Comparison of ENCODE assay signal across 18 cellular contexts in the genomic region with DNA sequence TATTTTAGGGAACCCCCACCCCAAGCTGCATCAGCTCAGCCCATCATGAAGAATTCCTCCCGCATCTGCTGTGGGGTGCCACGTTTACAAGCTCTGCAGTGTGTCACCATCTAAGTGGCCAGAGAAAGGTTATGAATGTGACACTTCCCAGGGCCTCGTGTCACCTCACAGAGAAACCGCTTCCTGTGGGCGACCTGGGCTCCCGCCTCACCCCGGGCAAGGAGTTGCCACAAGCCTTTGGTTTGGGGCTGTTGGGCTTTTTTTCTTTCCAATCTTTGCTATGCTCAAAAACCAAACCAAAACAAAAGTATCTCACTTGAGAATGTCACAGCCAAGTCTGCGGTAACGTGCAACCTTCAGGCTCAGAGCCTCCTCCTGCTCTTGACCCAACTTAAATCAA.
DNase-seq lines count a peak whose midpoint lies in the region; ATAC-seq and TF ChIP-seq lines count a peak whose summit lies in the region.
"Had no signal": no experiment of that assay in that cellular context is flagged by ENCODE, and none has a peak within 500 bp of the region (broad histone marks: within the 10 kb centered on the region; RNA-seq: fewer than 3 reads in every experiment).

No MANE protein-coding gene starts in this region.

- DNase-seq in NK-92 treated with Interleukin-12 subunit alpha and Interleukin-12 subunit beta, amount 100 ng/mL, for 24 hours (lab: John Stamatoyannopoulos, UW), result peak; percentile 85
- DNase-seq in NK-92 (lab: John Stamatoyannopoulos, UW; ENCODE audit: unreplicated experiment) (no peak), breast epithelium (ENCODE audit: low spot score in 2 of 2) (no peak), amniotic stem cell (lab: John Stamatoyannopoulos, UW) (no peak), gastrocnemius medialis (no peak)
- DNase-seq in stimulated activated CD4-positive, alpha-beta T cell treated with anti-CD3 and anti-CD28 coated beads, Interleukin-1b, Interleukin-23, amount 100 ng/mL, for 48 hours, result peak; percentile 30
- DNase-seq in stimulated activated CD4-positive, alpha-beta T cell treated with anti-CD3 and anti-CD28 coated beads, Interleukin-2, amount 100 ng/mL, for 48 hours, result no peak
- no peak for DNase-seq in naive thymus-derived CD4-positive, alpha-beta T cell
- DNase-seq: Calu3, GOT3, heart right ventricle, MG63, NCI-H1694 treated with DMSO at 0.1 percent for 48 hours, NCI-H345, occipital lobe had no signal

- CTCF ChIA-PET in naive thymus-derived CD4-positive, alpha-beta T cell (lab: Charles Lee), result no interaction called here

- H3K4me3 ChIP-seq in naive thymus-derived CD4-positive, alpha-beta T cell (ENCODE audit: low read length), result no peak overlapping the region
- H3K4me3 ChIP-seq in breast epithelium (no peak overlapping the region), gastrocnemius medialis (no peak overlapping the region)
- H3K4me3 ChIP-seq: heart right ventricle, MG63, right atrium auricular region had no signal

- no peak overlapping the region for H3K27ac Mint-ChIP-seq in naive thymus-derived CD4-positive, alpha-beta T cell

- peak; percentile 31 for ATAC-seq in naive thymus-derived CD4-positive, alpha-beta T cell
- no peak for ATAC-seq in gastrocnemius medialis
- ATAC-seq: heart right ventricle, HepG2 had no signal

- H3K4me3 Mint-ChIP-seq in naive thymus-derived CD4-positive, alpha-beta T cell, result peak overlapping the region in 2 of 10 donors; percentile 42 to 50

- H3K27me3 ChIP-seq in naive thymus-derived CD4-positive, alpha-beta T cell (ENCODE audit: control insufficient read depth in 2 of 2, insufficient read depth in 2 of 2, low read length in 2 of 2), result no peaks in the 10 kb centered on the region
- peaks cover 0 to 43% of the 10 kb centered on the region in 2 donors for H3K27me3 ChIP-seq in breast epithelium
- H3K27me3 ChIP-seq in gastrocnemius medialis, result peaks cover 0 to 34% (median 6%) of the 10 kb centered on the region in 3 donors
- H3K27me3 ChIP-seq: heart right ventricle, MG63, right atrium auricular region had no signal

- no peaks in the 10 kb centered on the region for H3K36me3 ChIP-seq in naive thymus-derived CD4-positive, alpha-beta T cell (ENCODE audit: control insufficient read depth in 2 of 3, insufficient read depth in 3 of 3, low read length in 3 of 3)
- H3K36me3 ChIP-seq in breast epithelium (no peaks in the 10 kb centered on the region), gastrocnemius medialis (no peaks in the 10 kb centered on the region)
- H3K36me3 ChIP-seq: heart right ventricle, MG63, right atrium auricular region had no signal

- TF ChIP-seq CTCF in breast epithelium (IDR thresholded peaks at IDR 0.05) (no peak), gastrocnemius medialis (IDR thresholded peaks at IDR 0.05 in 4 of 5, conservative IDR thresholded peaks at IDR 0.05 in 1 of 5) (no peak)

- intact Hi-C loops in naive thymus-derived CD4-positive, alpha-beta T cell (cut with micrococcal nuclease), result no loop called here
- intact Hi-C loops in breast epithelium (cut with DNase I; ENCODE audit: low total_unique reads), result no loop called here
- intact Hi-C loops in gastrocnemius medialis (cut with DNase I; ENCODE audit: low total_unique reads), result no loop called here

- H3K9me3 ChIP-seq in naive thymus-derived CD4-positive, alpha-beta T cell (ENCODE audit: control insufficient read depth in 2 of 3, low read length in 3 of 3), result no peaks in the 10 kb centered on the region
- no peaks in the 10 kb centered on the region for H3K9me3 ChIP-seq in breast epithelium
- no peaks in the 10 kb centered on the region for H3K9me3 ChIP-seq in gastrocnemius medialis
- H3K9me3 ChIP-seq: heart right ventricle, MG63, right atrium auricular region had no signal

- peaks cover 0 to 25% (median 12%) of the 10 kb centered on the region in 5 donors for H3K27me3 Mint-ChIP-seq in naive thymus-derived CD4-positive, alpha-beta T cell

- no peak for TF ChIP-seq POLR2A in breast epithelium (IDR thresholded peaks at IDR 0.05)
- TF ChIP-seq POLR2A in gastrocnemius medialis (IDR thresholded peaks at IDR 0.05), result no peak

- H3K27ac ChIP-seq in naive thymus-derived CD4-positive, alpha-beta T cell (ENCODE audit: low read depth, low read length), result no peak overlapping the region
- H3K27ac ChIP-seq in breast epithelium (no peak overlapping the region), gastrocnemius medialis (no peak overlapping the region)
- H3K27ac ChIP-seq: 22Rv1, heart right ventricle, right atrium auricular region had no signal

- no peaks in the 10 kb centered on the region for H3K36me3 Mint-ChIP-seq in naive thymus-derived CD4-positive, alpha-beta T cell

- peaks cover 13 to 18% of the 10 kb centered on the region in 2 donors for H3K4me1 ChIP-seq in naive thymus-derived CD4-positive, alpha-beta T cell (ENCODE audit: control insufficient read depth in 2 of 2, insufficient read depth in 2 of 2, low read length in 2 of 2)
- no peaks in the 10 kb centered on the region for H3K4me1 ChIP-seq in breast epithelium
- H3K4me1 ChIP-seq in gastrocnemius medialis, result no peaks in the 10 kb centered on the region

- in situ Hi-C loops in gastrocnemius medialis (cut with MboI; ENCODE audit: low sequenced_read_pairs in 4 of 4), result no loop called here

- peaks cover 0 to 18% (median 10%) of the 10 kb centered on the region in 7 donors for H3K4me1 Mint-ChIP-seq in naive thymus-derived CD4-positive, alpha-beta T cell

- peaks cover 0 to 6% (median 0%) of the 10 kb centered on the region in 11 donors for H3K9me3 Mint-ChIP-seq in naive thymus-derived CD4-positive, alpha-beta T cell

- POLR2A ChIA-PET in naive thymus-derived CD4-positive, alpha-beta T cell (lab: Charles Lee), result no interaction called here

Comparison
In these comparisons a context has a peak if more than half of its experiments do, and no peak if none do; other contexts are left out.
1. DNase-seq: peak in NK-92 treated with Interleukin-12 subunit alpha and Interleukin-12 subunit beta, amount 100 ng/mL, for 24 hours (single experiment) and stimulated activated CD4-positive, alpha-beta T cell treated with anti-CD3 and anti-CD28 coated beads, Interleukin-1b, Interleukin-23, amount 100 ng/mL, for 48 hours (single experiment); none in NK-92 (single experiment), stimulated activated CD4-positive, alpha-beta T cell treated with anti-CD3 and anti-CD28 coated beads, Interleukin-2, amount 100 ng/mL, for 48 hours (0 of 2), naive thymus-derived CD4-positive, alpha-beta T cell (0 of 9), breast epithelium (0 of 2), amniotic stem cell (single experiment) and gastrocnemius medialis (0 of 2).